ENCODE assay signal across 14 cellular contexts in genomic region chr2:14654733-14655346, GRCh38. TPM values are rescaled to one million over a fixed set of nuclear protein-coding genes. Genes with fewer than 3 reads are reported as not detected.
A peak's percentile ranks its signal among the peaks of the same experiment; 100 is the strongest.
DNase-seq lines count a peak whose midpoint lies in the region; ATAC-seq, FAIRE-seq and TF ChIP-seq lines count a peak whose summit lies in the region.
"Had no signal": no experiment of that assay in that cellular context is flagged by ENCODE, and none has a peak within 500 bp of the region (broad histone marks: within the 10 kb centered on the region; RNA-seq: fewer than 3 reads in every experiment).

No MANE protein-coding gene starts in this region.

- FAIRE-seq in GM19239 (lab: Jason Lieb, UNC): peak; percentile 88

- TF ChIP-seq CTCF in type B pancreatic cell (conservative IDR thresholded peaks at IDR 0.05): no peak

- H3K27ac Mint-ChIP-seq in stimulated activated naive B cell treated with anti-CD40 and anti-IgM and Interleukin-4, amounts not matched to agents 10 μg/mL and 1 μg/mL and 100 μg/mL, for 72 hours: no peak overlapping the region
- no peak overlapping the region for H3K27ac Mint-ChIP-seq in type B pancreatic cell
- H3K27ac Mint-ChIP-seq: memory B cell had no signal

- peak; percentile 89 for ATAC-seq in HG02571 (IDR thresholded peaks at IDR 0.05; ENCODE audit: unreplicated experiment)
- ATAC-seq in HG03175 (IDR thresholded peaks at IDR 0.05; ENCODE audit: unreplicated experiment): peak; percentile 87
- peak; percentile 34 to 39 for ATAC-seq in stimulated activated naive B cell treated with anti-CD40 and anti-IgM and Interleukin-4, amounts not matched to agents 10 μg/mL and 1 μg/mL and 100 μg/mL, for 72 hours (replicated peaks)
- ATAC-seq: Panc1 had no signal

- peaks cover 0 to 8% of the 10 kb centered on the region in 2 donors for H3K9me3 Mint-ChIP-seq in stimulated activated naive B cell treated with anti-CD40 and anti-IgM and Interleukin-4, amounts not matched to agents 10 μg/mL and 1 μg/mL and 100 μg/mL, for 72 hours
- H3K9me3 Mint-ChIP-seq in type B pancreatic cell: no peaks in the 10 kb centered on the region

- no peaks in the 10 kb centered on the region for H3K27me3 Mint-ChIP-seq in stimulated activated naive B cell treated with anti-CD40 and anti-IgM and Interleukin-4, amounts not matched to agents 10 μg/mL and 1 μg/mL and 100 μg/mL, for 72 hours
- H3K27me3 Mint-ChIP-seq in type B pancreatic cell: no peaks in the 10 kb centered on the region
- H3K27me3 Mint-ChIP-seq: memory B cell had no signal

- no peaks in the 10 kb centered on the region for H3K36me3 Mint-ChIP-seq in stimulated activated naive B cell treated with anti-CD40 and anti-IgM and Interleukin-4, amounts not matched to agents 10 μg/mL and 1 μg/mL and 100 μg/mL, for 72 hours
- no peaks in the 10 kb centered on the region for H3K36me3 Mint-ChIP-seq in type B pancreatic cell
- H3K36me3 Mint-ChIP-seq: memory B cell had no signal

- DNase-seq in GM19239 (ENCODE audit: insufficient read length, low spot score) (no peak), type B pancreatic cell (ENCODE audit: extremely low spot score, unreplicated experiment) (no peak), NCI-H2227 treated with DMSO at 0.1 percent for 48 hours (lab: John Stamatoyannopoulos, UW) (no peak), occipital lobe (lab: John Stamatoyannopoulos, UW) (no peak)
- no peak for DNase-seq in stimulated activated naive B cell treated with anti-CD40 and anti-IgM and Interleukin-4, amounts not matched to agents 10 μg/mL and 1 μg/mL and 100 μg/mL, for 72 hours
- DNase-seq: amniotic stem cell, DMS 273 treated with DMSO at 0.1 percent for 48 hours, NCI-H2029 treated with DMSO at 0.1 percent for 48 hours, thyroid gland had no signal

- no peaks in the 10 kb centered on the region for H3K4me1 Mint-ChIP-seq in stimulated activated naive B cell treated with anti-CD40 and anti-IgM and Interleukin-4, amounts not matched to agents 10 μg/mL and 1 μg/mL and 100 μg/mL, for 72 hours
- no peaks in the 10 kb centered on the region for H3K4me1 Mint-ChIP-seq in type B pancreatic cell (ENCODE audit: unreplicated experiment)
- H3K4me1 Mint-ChIP-seq: memory B cell had no signal

- no peak overlapping the region for H3K4me3 Mint-ChIP-seq in stimulated activated naive B cell treated with anti-CD40 and anti-IgM and Interleukin-4, amounts not matched to agents 10 μg/mL and 1 μg/mL and 100 μg/mL, for 72 hours
- no peak overlapping the region for H3K4me3 Mint-ChIP-seq in type B pancreatic cell
- H3K4me3 Mint-ChIP-seq: memory B cell had no signal

RNA-seq across cellular contexts. Expression of gene LRATD1, which starts 22.3 kb away (rescaled TPM):
- total RNA-seq in type B pancreatic cell (ENCODE audit: low replicate concordance) (21.6 and 52.0 TPM in 2 replicates), occipital lobe (35.7 TPM)
- total RNA-seq: T-helper 2 cell treated with Interferon-gamma antibody and Interleukin-4, amounts not matched to agents 100 ng/mL and 5 ng/mL, for 36 hours had no signal

Comparison
In these comparisons a context has a peak if more than half of its experiments do, and no peak if none do; other contexts are left out.
1. ATAC-seq: peak in every context shown above with its lines; median percentile 89 in HG02571; 87 in HG03175; 36 in stimulated activated naive B cell treated with anti-CD40 and anti-IgM and Interleukin-4, amounts not matched to agents 10 μg/mL and 1 μg/mL and 100 μg/mL, for 72 hours.